Comparison of ENCODE assay signal across 8 cellular contexts in the genomic region with DNA sequence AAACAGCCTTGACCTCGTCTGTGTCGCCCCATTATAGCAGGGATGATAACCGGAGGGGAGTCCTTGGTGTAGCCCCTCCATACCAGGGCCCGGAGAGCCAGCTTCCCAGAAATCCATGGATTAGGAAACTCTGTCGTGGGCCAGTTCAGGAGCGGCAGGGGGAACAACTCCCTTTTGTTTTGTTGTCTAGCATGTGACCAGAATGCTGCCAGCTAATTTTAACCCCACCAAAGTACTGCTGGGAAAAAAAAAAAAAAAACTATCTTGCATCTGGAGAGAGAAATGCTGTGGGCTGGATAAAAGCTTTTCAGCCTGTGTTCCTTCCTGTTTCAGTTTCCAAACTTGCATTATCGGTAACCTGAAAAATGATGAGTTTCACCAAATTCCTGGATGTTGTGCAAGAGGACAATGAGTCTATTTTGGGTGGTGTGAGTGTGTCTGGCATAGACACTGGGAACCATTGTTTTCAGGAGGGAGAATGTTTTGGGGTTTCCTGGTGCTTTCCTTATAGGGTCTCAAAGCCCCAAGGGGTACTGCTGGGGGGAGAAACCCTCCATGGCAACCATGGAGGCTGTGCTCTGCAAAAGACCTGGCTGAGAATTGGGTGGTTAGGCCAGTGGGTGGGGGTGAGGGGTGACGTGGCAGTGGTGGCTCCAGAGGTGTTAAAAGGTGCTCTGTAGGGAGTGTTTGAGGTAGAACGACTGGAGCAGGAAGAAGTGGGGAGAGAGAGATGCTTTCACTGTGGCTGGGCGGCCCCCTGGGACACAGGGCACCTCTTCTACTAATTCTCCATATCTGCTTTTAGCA. TPM values are rescaled to one million over a fixed set of nuclear protein-coding genes. Genes with fewer than 3 reads are reported as not detected.
DNase-seq lines count a peak whose midpoint lies in the region; ATAC-seq and TF ChIP-seq lines count a peak whose summit lies in the region.

No MANE protein-coding gene starts in this region.

- peak; percentile 90 for DNase-seq in AG09309 (ENCODE audit: low read depth)
- peak; percentile 85 for DNase-seq in HS-5 (ENCODE audit: low read depth)
- DNase-seq in activated CD4-positive, alpha-beta T cell treated with anti-CD3 and anti-CD28 coated beads for 48 hours, result peak; percentile 71
- peak; percentile 49 for DNase-seq in epidermal melanocyte (ENCODE audit: insufficient read length, low spot score)
- DNase-seq in naive thymus-derived CD8-positive, alpha-beta T cell, result no peak
- DNase-seq in uterus, result peak; percentile 64 to 76
- DNase-seq in NCI-H2107 (lab: John Stamatoyannopoulos, UW), result no peak

- H3K9me3 ChIP-seq in uterus, result no peaks in the 10 kb centered on the region

- H3K9me3 Mint-ChIP-seq in naive thymus-derived CD8-positive, alpha-beta T cell, result no peaks in the 10 kb centered on the region

- no peaks in the 10 kb centered on the region for H3K36me3 ChIP-seq in uterus

- H3K4me1 Mint-ChIP-seq in naive thymus-derived CD8-positive, alpha-beta T cell, result peaks cover 32 to 84% (median 75%) of the 10 kb centered on the region in 4 donors

- ATAC-seq in naive thymus-derived CD8-positive, alpha-beta T cell, result no peak
- ATAC-seq in GM19395 (IDR thresholded peaks at IDR 0.05; ENCODE audit: unreplicated experiment), result no peak

- no peak for TF ChIP-seq CTCF in AG09309 (IDR thresholded peaks at IDR 0.05; ENCODE audit: control insufficient read depth, insufficient read depth, low read depth, low read length, missing control alignments)
- TF ChIP-seq CTCF in uterus (IDR thresholded peaks at IDR 0.05), result no peak

- H3K27me3 Mint-ChIP-seq in naive thymus-derived CD8-positive, alpha-beta T cell, result no peaks in the 10 kb centered on the region

- intact Hi-C loops in uterus (cut with DNase I; ENCODE audit: low total_unique reads), result no loop called here

- H3K4me1 ChIP-seq in uterus, result peaks cover 44 to 47% of the 10 kb centered on the region in 2 donors

- H3K4me3 ChIP-seq in AG09309 (ENCODE audit: control insufficient read depth, low read depth, low read length), result peak overlapping the region; percentile 6; the same call in 1 of the 2 replicates
- H3K4me3 ChIP-seq in uterus, result no peak overlapping the region

- TF ChIP-seq POLR2A in uterus (IDR thresholded peaks at IDR 0.05), result no peak

- no peaks in the 10 kb centered on the region for H3K27me3 ChIP-seq in uterus

- peak overlapping the region in 9 of 10 donors; percentile 15 to 74 (median 41) for H3K4me3 Mint-ChIP-seq in naive thymus-derived CD8-positive, alpha-beta T cell

- no peaks in the 10 kb centered on the region for H3K36me3 Mint-ChIP-seq in naive thymus-derived CD8-positive, alpha-beta T cell

- POLR2A ChIA-PET in naive thymus-derived CD8-positive, alpha-beta T cell (lab: Charles Lee), result interaction anchor here (0.7 to 14.5 kb wide), 5 partner anchors 9 to 96 kb away, joined by 3 to 309 read pairs (median 7); partner anchors contain the start of gene IRF2BPL

- H3K27ac Mint-ChIP-seq in naive thymus-derived CD8-positive, alpha-beta T cell, result peak overlapping the region; percentile 61 to 100 (median 85)

- H3K27ac ChIP-seq in uterus, result peak overlapping the region; percentile 94 to 100

RNA-seq across cellular contexts. Expression of gene IRF2BPL, which starts 14.9 kb away (rescaled TPM):
- total RNA-seq in naive thymus-derived CD8-positive, alpha-beta T cell, result 10 to 100 TPM; 24.6 to 26.5 TPM
- polyA plus RNA-seq in naive thymus-derived CD8-positive, alpha-beta T cell, result 1 to 10 TPM; 1.9 to 3.3 (median 3.2) TPM
- 10 to 100 TPM; 15.6 to 60.8 (median 36.6) TPM for total RNA-seq in uterus

RNA-seq across cellular contexts. Expression of gene CIPC, which starts 54.7 kb away (rescaled TPM):
- 10 to 100 TPM; 11.3 to 12.8 TPM for total RNA-seq in naive thymus-derived CD8-positive, alpha-beta T cell
- 1 to 10 TPM; 4.4 to 7.7 (median 4.7) TPM for polyA plus RNA-seq in naive thymus-derived CD8-positive, alpha-beta T cell
- total RNA-seq in uterus, result 10 to 100 TPM in 3 of 4 donors, 1 to 10 TPM in 1; 8.2 to 71.8 (median 28.1) TPM

Comparison
In these comparisons a context has a peak if more than half of its experiments do, and no peak if none do; other contexts are left out.
1. DNase-seq: peak in AG09309 (single experiment), HS-5 (single experiment), activated CD4-positive, alpha-beta T cell treated with anti-CD3 and anti-CD28 coated beads for 48 hours (single experiment), epidermal melanocyte (single experiment) and uterus (2 of 2); none in naive thymus-derived CD8-positive, alpha-beta T cell (0 of 10) and NCI-H2107 (single experiment).